ENCODE assay signal across 29 cellular contexts in the genomic region with DNA sequence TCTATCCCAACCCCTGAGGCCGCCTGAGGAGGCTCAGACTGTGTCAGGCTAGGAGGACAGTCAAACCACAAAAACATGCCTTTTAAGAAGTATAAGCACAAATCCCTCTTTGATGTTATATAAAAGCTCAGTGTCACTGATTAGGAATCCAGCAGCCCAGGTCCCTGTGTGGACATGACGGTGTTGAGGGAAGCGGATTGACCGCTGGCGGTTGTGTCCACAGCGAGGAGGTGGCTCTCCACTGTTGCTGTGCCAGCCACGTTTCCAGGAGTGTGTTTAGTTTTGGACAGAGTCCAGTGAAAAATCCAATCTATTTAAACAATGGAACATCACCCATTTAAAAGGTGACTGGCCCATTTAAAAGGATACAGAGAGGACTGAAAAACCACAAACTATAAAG. TPM values are rescaled to one million over a fixed set of nuclear protein-coding genes. Genes with fewer than 3 reads are reported as not detected.
"Had no signal": no experiment of that assay in that cellular context is flagged by ENCODE, and none has a peak within 500 bp of the region (broad histone marks: within the 10 kb centered on the region; RNA-seq: fewer than 3 reads in every experiment).

No MANE protein-coding gene starts in this region.

- H3K36me3 Mint-ChIP-seq: activated CD4-positive, alpha-beta memory T cell treated with anti-CD3 and anti-CD28 coated beads for 36 hours; activated naive CD4-positive, alpha-beta T cell treated with anti-CD3 and anti-CD28 coated beads, Interleukin-2, amount 10 ng/mL, durations not matched to agents 7 days and 5 days; activated naive CD8-positive, alpha-beta T cell; brain had no signal

- ATAC-seq: activated naive CD8-positive, alpha-beta T cell treated with anti-CD3 and anti-CD28 coated beads, Interleukin-2, amount 50 U/mL, for 24 hours; activated T-cell treated with anti-CD3 and anti-CD28 coated beads, Interleukin-2, amount 50 U/mL, for 4 hours; K562 had no signal

- DNase-seq: activated B cell treated with CpG ODN at 0.5 μM for 24 hours; activated CD4-positive, alpha-beta memory T cell treated with anti-CD3 and anti-CD28 coated beads for 36 hours; activated CD4-positive, alpha-beta T cell treated with anti-CD3 and anti-CD28 coated beads for 4 hours; activated CD4-positive, alpha-beta T cell treated with anti-CD3 and anti-CD28 coated beads, Interleukin-2, amount 50 U/mL, for 1 hour; activated CD8-positive, alpha-beta memory T cell treated with anti-CD3 and anti-CD28 coated beads, Interleukin-2, amount 50 U/mL, for 4 hours; activated naive CD4-positive, alpha-beta T cell treated with anti-CD3 and anti-CD28 coated beads, Interleukin-2, amount 10 ng/mL, durations not matched to agents 7 days and 5 days; activated naive CD8-positive, alpha-beta T cell treated with anti-CD3 and anti-CD28 coated beads, Interleukin-2, amount 50 U/mL, for 24 hours; activated T-cell treated with anti-CD3 and anti-CD28 coated beads for 4 hours; activated T-cell treated with anti-CD3 and anti-CD28 coated beads, Interleukin-2, amount 50 U/mL, for 4 hours; anterior cingulate cortex; caudate nucleus; cerebellar nuclear complex; NCI-H1092 treated with DMSO at 0.1 percent for 48 hours; NCI-H1417; NCI-H146; NCI-H187; NCI-H2029 treated with DMSO at 0.1 percent for 48 hours; NCI-H2107; NCI-H2171; NCI-H510A treated with DMSO at 0.1 percent for 48 hours; NCI-H526 treated with DMSO at 0.1 percent for 48 hours; Right ventricle myocardium superior; SW 1271 had no signal

- FAIRE-seq: K562 had no signal

- H3K4me1 Mint-ChIP-seq: brain had no signal

- H3K4me3 ChIP-seq: K562 had no signal

- H3K27ac Mint-ChIP-seq: activated B cell treated with CpG ODN at 0.5 μM for 24 hours; activated CD4-positive, alpha-beta memory T cell treated with anti-CD3 and anti-CD28 coated beads for 36 hours; activated naive CD4-positive, alpha-beta T cell treated with anti-CD3 and anti-CD28 coated beads, Interleukin-2, amount 10 ng/mL, durations not matched to agents 7 days and 5 days; activated naive CD8-positive, alpha-beta T cell; activated naive CD8-positive, alpha-beta T cell treated with anti-CD3 and anti-CD28 coated beads, Interleukin-2, amount 50 U/mL, for 24 hours; activated T-helper 1 cell treated with anti-CD3 and anti-CD28 coated beads, Interleukin-12 subunit alpha, Interleukin-12 subunit beta, Interleukin-2, Interleukin-4 antibody, amounts not matched to agents 30 ng/mL and 10 ng/mL and 1 ng/mL, durations not matched to agents 14 hours and 24 hours and 36 hours; brain; T-helper 2 cell treated with Interferon-gamma antibody and Interleukin-4, amounts not matched to agents 5 μg/mL and 100 μg/mL, for 36 hours had no signal

- H3K4me3 Mint-ChIP-seq: activated B cell treated with CpG ODN at 0.5 μM for 24 hours; activated CD4-positive, alpha-beta memory T cell treated with anti-CD3 and anti-CD28 coated beads for 36 hours; activated naive CD4-positive, alpha-beta T cell treated with anti-CD3 and anti-CD28 coated beads, Interleukin-2, amount 10 ng/mL, durations not matched to agents 7 days and 5 days; activated naive CD8-positive, alpha-beta T cell; activated naive CD8-positive, alpha-beta T cell treated with anti-CD3 and anti-CD28 coated beads, Interleukin-2, amount 50 U/mL, for 24 hours; activated T-cell treated with anti-CD3 and anti-CD28 coated beads, Interleukin-2, amount 50 U/mL, for 4 hours; activated T-helper 1 cell treated with anti-CD3 and anti-CD28 coated beads, Interleukin-12 subunit alpha, Interleukin-12 subunit beta, Interleukin-2, Interleukin-4 antibody, amounts not matched to agents 30 ng/mL and 10 ng/mL and 1 ng/mL, durations not matched to agents 14 hours and 24 hours and 36 hours; brain; T-helper 2 cell treated with Interferon-gamma antibody and Interleukin-4, amounts not matched to agents 5 μg/mL and 100 μg/mL, for 36 hours had no signal

- H3K9me3 Mint-ChIP-seq: activated B cell treated with CpG ODN at 0.5 μM for 24 hours; activated CD4-positive, alpha-beta memory T cell treated with anti-CD3 and anti-CD28 coated beads for 36 hours; activated naive CD4-positive, alpha-beta T cell treated with anti-CD3 and anti-CD28 coated beads, Interleukin-2, amount 10 ng/mL, durations not matched to agents 7 days and 5 days; activated naive CD8-positive, alpha-beta T cell treated with anti-CD3 and anti-CD28 coated beads, Interleukin-2, amount 50 U/mL, for 24 hours; activated T-cell treated with anti-CD3 and anti-CD28 coated beads, Interleukin-2, amount 50 U/mL, for 4 hours; activated T-helper 1 cell treated with anti-CD3 and anti-CD28 coated beads, Interleukin-12 subunit alpha, Interleukin-12 subunit beta, Interleukin-2, Interleukin-4 antibody, amounts not matched to agents 30 ng/mL and 10 ng/mL and 1 ng/mL, durations not matched to agents 14 hours and 24 hours and 36 hours; T-helper 2 cell treated with Interferon-gamma antibody and Interleukin-4, amounts not matched to agents 5 μg/mL and 100 μg/mL, for 36 hours had no signal

RNA-seq across cellular contexts. Expression of a gene that starts 7.5 kb away (rescaled TPM):
- total RNA-seq: activated T-helper 1 cell treated with anti-CD3 and anti-CD28 coated beads, Interleukin-12 subunit alpha, Interleukin-12 subunit beta, Interleukin-2, Interleukin-4 antibody, amounts not matched to agents 30 ng/mL and 10 ng/mL and 1 ng/mL, durations not matched to agents 14 hours and 24 hours and 36 hours; OCI-LY7 had no signal

RNA-seq across cellular contexts. Expression of a gene that starts 24.3 kb away (rescaled TPM):
- total RNA-seq: activated B cell treated with CpG ODN at 0.5 μM for 24 hours, K562, OCI-LY7 had no signal
- polyA plus RNA-seq: K562 had no signal
